9 cellular contexts compared by ENCODE assay signal in genomic region chr1:22780696-22781095, GRCh38.
DNase-seq lines count a peak whose midpoint lies in the region; ATAC-seq, FAIRE-seq and TF ChIP-seq lines count a peak whose summit lies in the region.
"Had no signal": no experiment of that assay in that cellular context is flagged by ENCODE, and none has a peak within 500 bp of the region (broad histone marks: within the 10 kb centered on the region; RNA-seq: fewer than 3 reads in every experiment).

No MANE protein-coding gene starts in this region.

- POLR2A ChIA-PET in A673 (lab: Charles Lee; ENCODE audit: low non-redundant PET), result no interaction called here

- ATAC-seq in HG02970 (IDR thresholded peaks at IDR 0.05; ENCODE audit: low FRiP score, unreplicated experiment), result no peak

- CTCF ChIA-PET in A673 (lab: Charles Lee), result no interaction called here

- no peak for TF ChIP-seq POLR2A in GM12892 (IDR thresholded peaks at IDR 0.05; ENCODE audit: low read depth, low read length)

- no peak for TF ChIP-seq CTCF in A673 (conservative IDR thresholded peaks at IDR 0.05; ENCODE audit: low read depth, low read length)

- no peak overlapping the region for H3K4me3 ChIP-seq in A673 (ENCODE audit: low read depth, low read length, poor library complexity, severe bottlenecking)

- H3K27ac ChIP-seq in A673 (ENCODE audit: low read depth, low read length, poor library complexity, severe bottlenecking), result no peak overlapping the region

- no peaks in the 10 kb centered on the region for H3K36me3 ChIP-seq in A673 (ENCODE audit: insufficient read depth, low read length, poor library complexity, severe bottlenecking)

- H3K27me3 ChIP-seq in A673 (replicated peaks; ENCODE audit: insufficient read depth, low read depth, low read length, poor library complexity), result no peaks in the 10 kb centered on the region

- intact Hi-C loops in A673 (cut with micrococcal nuclease; ENCODE audit: unreplicated experiment), result no loop called here

- FAIRE-seq in GM12892 (lab: Jason Lieb, UNC), result no peak
- FAIRE-seq: endometrium had no signal

- no peaks in the 10 kb centered on the region for H3K4me1 ChIP-seq in A673 (ENCODE audit: insufficient read depth, low read length, poor library complexity, severe bottlenecking)

- H3K9me3 ChIP-seq in A673 (ENCODE audit: low read depth, low read length, poor library complexity, severe bottlenecking), result no peaks in the 10 kb centered on the region

- BruUV-seq in A673 (replicated peaks; lab: Mats Ljungman, UMichigan), result no TSS peak

- peak; percentile 27 for DNase-seq in A673 (ENCODE audit: low spot score)
- peak; percentile 40 for DNase-seq in GM12892 (ENCODE audit: insufficient read length)
- peak; percentile 39 for DNase-seq in RPMI7951 (ENCODE audit: low read depth)
- DNase-seq in glomerular visceral epithelial cell (ENCODE audit: extremely low spot score), result peak; percentile 44
- no peak for DNase-seq in dedifferentiated amniotic fluid mesenchymal stem cell (ENCODE audit: extremely low spot score)
- no peak for DNase-seq in occipital lobe (lab: John Stamatoyannopoulos, UW)
- no peak for DNase-seq in T-helper 1 cell

Comparison
In these comparisons a context has a peak if more than half of its experiments do, and no peak if none do; other contexts are left out.
1. DNase-seq: peak in A673 (single experiment), GM12892 (single experiment), RPMI7951 (single experiment) and glomerular visceral epithelial cell (single experiment); none in dedifferentiated amniotic fluid mesenchymal stem cell (single experiment), occipital lobe (single experiment) and T-helper 1 cell (0 of 5).